In genomic region chr18:57022716-57023115, GRCh38 we compare ENCODE assay signal across 23 cellular contexts.
"Had no signal": no experiment of that assay in that cellular context is flagged by ENCODE, and none has a peak within 500 bp of the region (broad histone marks: within the 10 kb centered on the region; RNA-seq: fewer than 3 reads in every experiment).

No MANE protein-coding gene starts in this region.

- H3K36me3 ChIP-seq: ovary, uterus had no signal

- H3K4me3 Mint-ChIP-seq: naive thymus-derived CD8-positive, alpha-beta T cell; stimulated activated memory B cell treated with anti-CD40 and anti-IgM and Interleukin-4, amounts not matched to agents 10 μg/mL and 1 μg/mL and 100 μg/mL, for 72 hours; stimulated activated naive CD8-positive, alpha-beta T cell treated with anti-CD3 and anti-CD28 coated beads, Interleukin-15, Interleukin-2, amounts not matched to agents 100 ng/mL and 50 ng/mL, for 24 hours had no signal

- H3K4me3 ChIP-seq: coronary artery, gastrocnemius medialis, lower lobe of right lung, ovary, psoas muscle, skin epidermis, spleen, thoracic aorta, tibial nerve, upper lobe of left lung, uterus had no signal

- H3K27me3 Mint-ChIP-seq: naive thymus-derived CD8-positive, alpha-beta T cell; stimulated activated memory B cell treated with anti-CD40 and anti-IgM and Interleukin-4, amounts not matched to agents 10 μg/mL and 1 μg/mL and 100 μg/mL, for 72 hours; stimulated activated naive CD8-positive, alpha-beta T cell treated with anti-CD3 and anti-CD28 coated beads, Interleukin-15, Interleukin-2, amounts not matched to agents 100 ng/mL and 50 ng/mL, for 24 hours had no signal

- DNase-seq: foreskin fibroblast; gastrocnemius medialis; head of caudate nucleus; left ventricle myocardium superior; lower lobe of right lung; naive thymus-derived CD8-positive, alpha-beta T cell; occipital lobe; ovary; posterior cingulate gyrus; psoas muscle; right cardiac atrium; spleen; stimulated activated CD4-positive, alpha-beta T cell treated with anti-CD3 and anti-CD28 coated beads, Interleukin-4, amount 100 ng/mL, for 4 hours; upper lobe of left lung; uterus had no signal

- H3K4me1 ChIP-seq: gastrocnemius medialis, lower lobe of right lung, psoas muscle, tibial nerve, upper lobe of left lung, uterus had no signal

- H3K9me3 ChIP-seq: gastrocnemius medialis, lower lobe of right lung, ovary, psoas muscle, spleen, thoracic aorta, tibial nerve, upper lobe of left lung, uterus had no signal

- H3K27me3 ChIP-seq: gastrocnemius medialis, ovary, spleen, tibial nerve, upper lobe of left lung, uterus had no signal

- H3K9me3 Mint-ChIP-seq: naive thymus-derived CD8-positive, alpha-beta T cell; stimulated activated memory B cell treated with anti-CD40 and anti-IgM and Interleukin-4, amounts not matched to agents 10 μg/mL and 1 μg/mL and 100 μg/mL, for 72 hours; stimulated activated naive CD8-positive, alpha-beta T cell treated with anti-CD3 and anti-CD28 coated beads, Interleukin-15, Interleukin-2, amounts not matched to agents 100 ng/mL and 50 ng/mL, for 24 hours had no signal

- H3K27ac ChIP-seq: coronary artery, epithelial cell of prostate, gastrocnemius medialis, lower lobe of right lung, ovary, psoas muscle, skin epidermis, spleen, thoracic aorta, tibial nerve, upper lobe of left lung, uterus had no signal

- H3K27ac Mint-ChIP-seq: stimulated activated memory B cell treated with anti-CD40 and anti-IgM and Interleukin-4, amounts not matched to agents 10 μg/mL and 1 μg/mL and 100 μg/mL, for 72 hours; stimulated activated naive CD8-positive, alpha-beta T cell treated with anti-CD3 and anti-CD28 coated beads, Interleukin-15, Interleukin-2, amounts not matched to agents 100 ng/mL and 50 ng/mL, for 24 hours had no signal

- ATAC-seq: esophagus mucosa; gastrocnemius medialis; left ventricle myocardium superior; lower lobe of right lung; naive thymus-derived CD8-positive, alpha-beta T cell; psoas muscle; right cardiac atrium had no signal
